In genomic region chr18:9575558-9575957, GRCh38 we compare ENCODE assay signal across 8 cellular contexts. TPM values are rescaled to one million over a fixed set of nuclear protein-coding genes. Genes with fewer than 3 reads are reported as not detected.
DNase-seq lines count a peak whose midpoint lies in the region; ATAC-seq and TF ChIP-seq lines count a peak whose summit lies in the region.

No MANE protein-coding gene starts in this region.

- H3K4me3 Mint-ChIP-seq in progenitor cell of endocrine pancreas (ENCODE audit: low read depth): no peak overlapping the region

- H3K27ac Mint-ChIP-seq in progenitor cell of endocrine pancreas: peak overlapping the region; percentile 13

- WGBS in heart right ventricle, 2 donors: 4 to 5% methylated on average over 5 of the region's 5 CpGs

- peaks cover 0 to 13% (median 7%) of the 10 kb centered on the region in 9 donors for H3K4me1 ChIP-seq in heart right ventricle

- DNase-seq in Ammon's horn (ENCODE audit: low spot score) (peak; percentile 93), NCI-H2196 (lab: John Stamatoyannopoulos, UW; ENCODE audit: unreplicated experiment) (peak; percentile 87), amniotic epithelial cell (ENCODE audit: low read depth) (peak; percentile 98), heart right ventricle (peak; percentile 42 to 92), progenitor cell of endocrine pancreas (ENCODE audit: low spot score, unreplicated experiment) (peak; percentile 34), GM19240 (ENCODE audit: insufficient read length, low spot score) (no peak), DMS79 treated with DMSO at 0.1 percent for 48 hours (lab: John Stamatoyannopoulos, UW) (no peak)

- H3K9me3 Mint-ChIP-seq in progenitor cell of endocrine pancreas (ENCODE audit: low read depth): no peaks in the 10 kb centered on the region

- no peaks in the 10 kb centered on the region for H3K27me3 Mint-ChIP-seq in progenitor cell of endocrine pancreas

- H3K4me3 ChIP-seq in heart right ventricle: no peak overlapping the region

- peak; percentile 81 to 94 (median 87) for TF ChIP-seq CTCF in heart right ventricle (IDR thresholded peaks at IDR 0.05)
- TF ChIP-seq CTCF in progenitor cell of endocrine pancreas (IDR thresholded peaks at IDR 0.05; ENCODE audit: unreplicated experiment): peak; percentile 83

- peaks cover 23% of the 10 kb centered on the region for H3K36me3 Mint-ChIP-seq in progenitor cell of endocrine pancreas (ENCODE audit: insufficient read depth)

- peak; percentile 63 for ATAC-seq in GM19452 (IDR thresholded peaks at IDR 0.05; ENCODE audit: unreplicated experiment)
- ATAC-seq in heart right ventricle: peak; percentile 95 to 99 (median 98)

- H3K4me1 Mint-ChIP-seq in progenitor cell of endocrine pancreas (ENCODE audit: low read depth): peaks cover 15% of the 10 kb centered on the region

- H3K36me3 ChIP-seq in heart right ventricle: peaks cover 0 to 89% (median 9%) of the 10 kb centered on the region in 9 donors

- H3K27ac ChIP-seq in heart right ventricle: peak overlapping the region in 6 of 10 donors; percentile 6 to 60 (median 38)

- H3K27me3 ChIP-seq in heart right ventricle: no peaks in the 10 kb centered on the region

- intact Hi-C loops in heart right ventricle (cut with DNase I): loop anchor here in 8 of 10 donors (1.0 to 10.0 kb wide), 9 partner anchors 37 to 379 kb away; no protein-coding TSS in a partner anchor

- H3K9me3 ChIP-seq in heart right ventricle: no peaks in the 10 kb centered on the region

RNA-seq across cellular contexts. Expression of gene PPP4R1, which starts 38.8 kb away (rescaled TPM):
- total RNA-seq in heart right ventricle: 10 to 100 TPM; 56.8 to 87.4 (median 62.6) TPM
- polyA plus RNA-seq in heart right ventricle: 10 to 100 TPM; 24.7 to 25.5 TPM
- 169 and 180 TPM in 2 replicates for total RNA-seq in progenitor cell of endocrine pancreas

Comparison
In these comparisons a context has a peak if more than half of its experiments do, and no peak if none do; other contexts are left out.
1. DNase-seq: peak in Ammon's horn (single experiment), NCI-H2196 (single experiment), amniotic epithelial cell (single experiment), heart right ventricle (2 of 2) and progenitor cell of endocrine pancreas (single experiment); none in GM19240 (single experiment) and DMS79 treated with DMSO at 0.1 percent for 48 hours (single experiment).